ENCODE assay signal across 9 cellular contexts in genomic region chr9:70257991-70258691, GRCh38. TPM values are rescaled to one million over a fixed set of nuclear protein-coding genes. Genes with fewer than 3 reads are reported as not detected.
DNase-seq lines count a peak whose midpoint lies in the region; ATAC-seq, FAIRE-seq and TF ChIP-seq lines count a peak whose summit lies in the region.
"Had no signal": no experiment of that assay in that cellular context is flagged by ENCODE, and none has a peak within 500 bp of the region (broad histone marks: within the 10 kb centered on the region; RNA-seq: fewer than 3 reads in every experiment).

No MANE protein-coding gene starts in this region.

- peaks cover 0 to 2% of the 10 kb centered on the region in 2 donors for H3K36me3 ChIP-seq in small intestine (ENCODE audit: control insufficient read depth in 2 of 2, insufficient read depth in 2 of 2, low read length in 2 of 2)

- H3K27ac ChIP-seq in RWPE1 (peak overlapping the region; percentile 94), caudate nucleus (ENCODE audit: low read depth, low read length) (peak overlapping the region; percentile 85), small intestine (ENCODE audit: low read depth in 1 of 2, low read length in 1 of 2) (peak overlapping the region; percentile 95 to 97)

- H3K9me3 ChIP-seq in small intestine (ENCODE audit: control insufficient read depth, low read depth): no peaks in the 10 kb centered on the region

- no peak for TF ChIP-seq CTCF in RWPE1 (conservative IDR thresholded peaks at IDR 0.05; ENCODE audit: low read depth)

- peaks cover 5 to 21% of the 10 kb centered on the region in 2 donors for H3K4me1 ChIP-seq in small intestine (ENCODE audit: control insufficient read depth in 2 of 2, insufficient read depth in 1 of 2, low read depth in 1 of 2, low read length in 1 of 2)

- H3K4me3 ChIP-seq in small intestine (ENCODE audit: low read depth in 1 of 2, low read length in 2 of 2): peak overlapping the region; percentile 18 to 79

- 4 to 7% (median 6%) methylated on average over 26 to 27 of the region's 27 CpGs for WGBS in small intestine, 3 donors

- CTCF ChIA-PET in RWPE1 (lab: Yijun Ruan, JAX): interaction anchor here (0.7 to 1.4 kb wide), 2 partner anchors 83 to 586 kb away, joined by 3 read pairs; no protein-coding TSS in a partner anchor

- peak; percentile 45 for ATAC-seq in GM21515 (IDR thresholded peaks at IDR 0.05; ENCODE audit: unreplicated experiment)

- peak; percentile 62 for DNase-seq in DMS 273 (lab: John Stamatoyannopoulos, UW; ENCODE audit: unreplicated experiment)
- no peak for DNase-seq in DMS 273 treated with DMSO at 0.1 percent for 48 hours (lab: John Stamatoyannopoulos, UW)
- DNase-seq in HS-5 (ENCODE audit: low read depth): peak; percentile 24
- DNase-seq in RWPE1 (ENCODE audit: low spot score): peak; percentile 67
- peak in 53 of 61 donors; percentile 6 to 87 (median 52) for DNase-seq in caudate nucleus (lab: John Stamatoyannopoulos, UW)
- peak; percentile 53 for DNase-seq in iris pigment epithelial cell (ENCODE audit: low read depth)
- peak; percentile 87 for DNase-seq in small intestine

- no peak for FAIRE-seq in small intestine (lab: Jason Lieb, UNC)
- FAIRE-seq: A204.1 had no signal

- POLR2A ChIA-PET in RWPE1 (lab: Yijun Ruan, JAX; ENCODE audit: low non-redundant PET): interaction anchor here (0.5 to 0.7 kb wide), 2 partner anchors 114 to 365 kb away, joined by 4 to 5 read pairs; no protein-coding TSS in a partner anchor

- no peaks in the 10 kb centered on the region for H3K27me3 ChIP-seq in small intestine (ENCODE audit: control insufficient read depth in 2 of 2, insufficient read depth in 2 of 2, low read length in 2 of 2)

RNA-seq across cellular contexts. Expression of gene SMC5, which starts 0.6 kb away (rescaled TPM):
- 10 to 100 TPM in 2 of 3 donors, 1 to 10 TPM in 1; 8.4 to 11.6 (median 11.2) TPM for polyA plus RNA-seq in small intestine
